In genomic region chr14:100654814-100655795, GRCh38 we compare ENCODE assay signal across 8 cellular contexts.
DNase-seq lines count a peak whose midpoint lies in the region; ATAC-seq lines count a peak whose summit lies in the region.

No MANE protein-coding gene starts in this region.

- ATAC-seq in left cardiac atrium = peak; percentile 52 to 80
- ATAC-seq in HG03139 (IDR thresholded peaks at IDR 0.05; ENCODE audit: unreplicated experiment) = no peak
- no peak for ATAC-seq in GM18867 (IDR thresholded peaks at IDR 0.05; ENCODE audit: unreplicated experiment)

- H3K4me3 Mint-ChIP-seq in activated T-helper 2 cell treated with anti-CD3 and anti-CD28 coated beads, Interferon-gamma antibody, Interleukin-2, Interleukin-4, amounts not matched to agents 10 μg/mL and 5 μg/mL and 100 μg/mL, durations not matched to agents 14 hours and 24 hours and 36 hours (ENCODE audit: low read depth) = no peak overlapping the region

- peaks cover 5% of the 10 kb centered on the region for H3K4me1 Mint-ChIP-seq in activated T-helper 2 cell treated with anti-CD3 and anti-CD28 coated beads, Interferon-gamma antibody, Interleukin-2, Interleukin-4, amounts not matched to agents 10 μg/mL and 5 μg/mL and 100 μg/mL, durations not matched to agents 14 hours and 24 hours and 36 hours (ENCODE audit: low read depth)

- DNase-seq in SHP77 (lab: John Stamatoyannopoulos, UW) (peak; percentile 44 to 53), SHP77 treated with DMSO at 0.1 percent for 48 hours (lab: John Stamatoyannopoulos, UW) (no peak), NCI-H524 treated with DMSO at 0.1 percent for 48 hours (lab: John Stamatoyannopoulos, UW) (peak; percentile 75), left cardiac atrium (no peak)
- peak; percentile 31 for DNase-seq in activated T-helper 2 cell treated with anti-CD3 and anti-CD28 coated beads, Interferon-gamma antibody, Interleukin-2, Interleukin-4, amounts not matched to agents 10 μg/mL and 5 μg/mL and 100 μg/mL, durations not matched to agents 14 hours and 24 hours and 36 hours (ENCODE audit: low spot score)
- peak; percentile 42 for DNase-seq in stimulated activated CD4-positive, alpha-beta T cell treated with anti-CD3 and anti-CD28 coated beads, Interleukin-12 subunit alpha, Interleukin-12 subunit beta, amount 100 ng/mL, for 4 hours

- no peaks in the 10 kb centered on the region for H3K9me3 Mint-ChIP-seq in activated T-helper 2 cell treated with anti-CD3 and anti-CD28 coated beads, Interferon-gamma antibody, Interleukin-2, Interleukin-4, amounts not matched to agents 10 μg/mL and 5 μg/mL and 100 μg/mL, durations not matched to agents 14 hours and 24 hours and 36 hours

- H3K36me3 Mint-ChIP-seq in activated T-helper 2 cell treated with anti-CD3 and anti-CD28 coated beads, Interferon-gamma antibody, Interleukin-2, Interleukin-4, amounts not matched to agents 10 μg/mL and 5 μg/mL and 100 μg/mL, durations not matched to agents 14 hours and 24 hours and 36 hours (ENCODE audit: low read depth) = no peaks in the 10 kb centered on the region

- H3K27ac Mint-ChIP-seq in activated T-helper 2 cell treated with anti-CD3 and anti-CD28 coated beads, Interferon-gamma antibody, Interleukin-2, Interleukin-4, amounts not matched to agents 10 μg/mL and 5 μg/mL and 100 μg/mL, durations not matched to agents 14 hours and 24 hours and 36 hours = no peak overlapping the region

- peaks cover 35% of the 10 kb centered on the region for H3K27me3 Mint-ChIP-seq in activated T-helper 2 cell treated with anti-CD3 and anti-CD28 coated beads, Interferon-gamma antibody, Interleukin-2, Interleukin-4, amounts not matched to agents 10 μg/mL and 5 μg/mL and 100 μg/mL, durations not matched to agents 14 hours and 24 hours and 36 hours (ENCODE audit: low read depth)

- intact Hi-C loops in activated T-helper 2 cell treated with anti-CD3 and anti-CD28 coated beads, Interferon-gamma antibody, Interleukin-2, Interleukin-4, amounts not matched to agents 10 μg/mL and 5 μg/mL and 100 μg/mL, durations not matched to agents 14 hours and 24 hours and 36 hours (cut with micrococcal nuclease) = loop anchor here (2.0 kb wide), 2 partner anchors 128 to 272 kb away; no protein-coding TSS in a partner anchor
- intact Hi-C loops in left cardiac atrium (cut with DNase I) = no loop called here

Comparison
In these comparisons a context has a peak if more than half of its experiments do, and no peak if none do; other contexts are left out.
1. DNase-seq: peak in SHP77 (2 of 2), NCI-H524 treated with DMSO at 0.1 percent for 48 hours (single experiment), activated T-helper 2 cell treated with anti-CD3 and anti-CD28 coated beads, Interferon-gamma antibody, Interleukin-2, Interleukin-4, amounts not matched to agents 10 μg/mL and 5 μg/mL and 100 μg/mL, durations not matched to agents 14 hours and 24 hours and 36 hours (single experiment) and stimulated activated CD4-positive, alpha-beta T cell treated with anti-CD3 and anti-CD28 coated beads, Interleukin-12 subunit alpha, Interleukin-12 subunit beta, amount 100 ng/mL, for 4 hours (single experiment); none in SHP77 treated with DMSO at 0.1 percent for 48 hours (single experiment) and left cardiac atrium (single experiment).
2. ATAC-seq: peak in left cardiac atrium (2 of 2); none in HG03139 (single experiment) and GM18867 (single experiment).